8 cellular contexts compared by ENCODE assay signal in the genomic region with DNA sequence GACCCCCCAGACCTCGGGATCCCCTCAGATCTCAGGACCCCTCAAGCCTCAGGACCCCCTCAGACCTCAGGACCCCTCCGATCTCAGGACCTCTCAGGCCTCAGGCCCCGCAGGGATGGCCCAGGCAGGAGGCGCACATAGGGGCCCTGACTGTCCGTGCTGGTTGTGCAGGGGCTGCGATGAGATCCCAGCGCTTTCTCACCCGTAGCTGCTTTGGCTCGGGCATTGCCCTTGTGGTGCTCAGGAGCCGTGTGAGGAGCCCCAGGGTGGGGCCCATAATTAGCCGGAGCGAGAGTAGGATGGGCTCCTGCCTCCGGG. TPM values are rescaled to one million over a fixed set of nuclear protein-coding genes. Genes with fewer than 3 reads are reported as not detected.
A peak's percentile ranks its signal among the peaks of the same experiment; 100 is the strongest.
DNase-seq lines count a peak whose midpoint lies in the region; ATAC-seq lines count a peak whose summit lies in the region.

No MANE protein-coding gene starts in this region.

- no peak for DNase-seq in activated naive CD8-positive, alpha-beta T cell treated with anti-CD3 and anti-CD28 coated beads, Interleukin-2, amount 50 U/mL, for 24 hours
- DNase-seq in immature natural killer cell = no peak
- DNase-seq in SK-N-DZ (ENCODE audit: low spot score) = no peak
- no peak for DNase-seq in SKM-1 treated with dmso at 0.1 percent for 144 hours (lab: John Stamatoyannopoulos, UW; ENCODE audit: unreplicated experiment)
- DNase-seq in D341Med (ENCODE audit: low spot score) = no peak

- no peaks in the 10 kb centered on the region for H3K27me3 ChIP-seq in HUES48 (ENCODE audit: control insufficient read depth, insufficient read depth, low read length)
- H3K27me3 ChIP-seq in stomach smooth muscle (ENCODE audit: control insufficient read depth in 1 of 2, insufficient read depth in 2 of 2, low read length in 2 of 2) = no peaks in the 10 kb centered on the region

- H3K4me1 Mint-ChIP-seq in activated naive CD8-positive, alpha-beta T cell treated with anti-CD3 and anti-CD28 coated beads, Interleukin-2, amount 50 U/mL, for 24 hours = peaks cover 41% of the 10 kb centered on the region
- peaks cover 31 to 43% of the 10 kb centered on the region in 2 donors for H3K4me1 Mint-ChIP-seq in immature natural killer cell

- H3K27me3 Mint-ChIP-seq in activated naive CD8-positive, alpha-beta T cell treated with anti-CD3 and anti-CD28 coated beads, Interleukin-2, amount 50 U/mL, for 24 hours = no peaks in the 10 kb centered on the region
- H3K27me3 Mint-ChIP-seq in immature natural killer cell (ENCODE audit: low read depth in 3 of 3) = peaks cover 8 to 30% (median 19%) of the 10 kb centered on the region in 3 donors

- H3K4me1 ChIP-seq in HUES48 (ENCODE audit: control insufficient read depth, insufficient read depth, low read length) (peaks cover 20% of the 10 kb centered on the region), stomach smooth muscle (ENCODE audit: control insufficient read depth, insufficient read depth, low read length) (peaks cover 23% of the 10 kb centered on the region)

- peak overlapping the region; percentile 50 for H3K4me3 Mint-ChIP-seq in activated naive CD8-positive, alpha-beta T cell treated with anti-CD3 and anti-CD28 coated beads, Interleukin-2, amount 50 U/mL, for 24 hours
- peak overlapping the region; percentile 40 to 72 (median 61) for H3K4me3 Mint-ChIP-seq in immature natural killer cell

- peak overlapping the region; percentile 49; the same call in 1 of the 2 replicates for H3K9ac ChIP-seq in HUES48 (ENCODE audit: low read depth, low read length)
- H3K9ac ChIP-seq in stomach smooth muscle (ENCODE audit: low read length in 2 of 2) = peak overlapping the region; percentile 66 to 72

- peak overlapping the region; percentile 55 for H3K4me3 ChIP-seq in HUES48 (ENCODE audit: low read depth, low read length)
- peak overlapping the region; percentile 46 to 81 for H3K4me3 ChIP-seq in stomach smooth muscle (ENCODE audit: low read length in 2 of 2)

- no peak for ATAC-seq in activated naive CD8-positive, alpha-beta T cell treated with anti-CD3 and anti-CD28 coated beads, Interleukin-2, amount 50 U/mL, for 24 hours
- no peak for ATAC-seq in GM18861 (IDR thresholded peaks at IDR 0.05; ENCODE audit: unreplicated experiment)

- no peak overlapping the region for H3K27ac ChIP-seq in HUES48 (ENCODE audit: low read depth, low read length)
- peak overlapping the region; percentile 37 for H3K27ac ChIP-seq in stomach smooth muscle (ENCODE audit: low read length)

- H3K36me3 Mint-ChIP-seq in activated naive CD8-positive, alpha-beta T cell treated with anti-CD3 and anti-CD28 coated beads, Interleukin-2, amount 50 U/mL, for 24 hours (ENCODE audit: low read depth) = peaks cover 14% of the 10 kb centered on the region
- H3K36me3 Mint-ChIP-seq in immature natural killer cell = peaks cover 6 to 14% (median 12%) of the 10 kb centered on the region in 3 donors

- peak overlapping the region; percentile 60 for H3K27ac Mint-ChIP-seq in activated naive CD8-positive, alpha-beta T cell treated with anti-CD3 and anti-CD28 coated beads, Interleukin-2, amount 50 U/mL, for 24 hours
- peak overlapping the region in 5 of 6 donors; percentile 51 to 87 (median 72) for H3K27ac Mint-ChIP-seq in immature natural killer cell

- peaks cover 15% of the 10 kb centered on the region for H3K36me3 ChIP-seq in HUES48 (ENCODE audit: control insufficient read depth, insufficient read depth, low read length)
- H3K36me3 ChIP-seq in stomach smooth muscle (ENCODE audit: control insufficient read depth in 2 of 2, insufficient read depth in 2 of 2, low read length in 2 of 2) = peaks cover 0 to 4% of the 10 kb centered on the region in 2 donors

- H3K9me3 Mint-ChIP-seq in activated naive CD8-positive, alpha-beta T cell treated with anti-CD3 and anti-CD28 coated beads, Interleukin-2, amount 50 U/mL, for 24 hours = no peaks in the 10 kb centered on the region
- H3K9me3 Mint-ChIP-seq in immature natural killer cell = no peaks in the 10 kb centered on the region

- no peaks in the 10 kb centered on the region for H3K9me3 ChIP-seq in HUES48 (ENCODE audit: control insufficient read depth, insufficient read depth, low read length)
- H3K9me3 ChIP-seq in stomach smooth muscle (ENCODE audit: control insufficient read depth in 2 of 2, low read length in 2 of 2) = no peaks in the 10 kb centered on the region

RNA-seq across cellular contexts. Expression of gene LPCAT1, which starts 0.7 kb away (rescaled TPM):
- 100 to 1,000 TPM; 107 to 255 (median 144) TPM for polyA plus RNA-seq in immature natural killer cell
- polyA plus RNA-seq in SK-N-DZ (2014; cell fraction: cytosol; rRNA removed) = 73.8 and 87.2 TPM in 2 replicates
- 46.6 and 62.7 TPM in 2 replicates for polyA plus RNA-seq in SK-N-DZ (2014; cell fraction: nucleus; rRNA removed)
